10 cellular contexts compared by ENCODE assay signal in the genomic region with DNA sequence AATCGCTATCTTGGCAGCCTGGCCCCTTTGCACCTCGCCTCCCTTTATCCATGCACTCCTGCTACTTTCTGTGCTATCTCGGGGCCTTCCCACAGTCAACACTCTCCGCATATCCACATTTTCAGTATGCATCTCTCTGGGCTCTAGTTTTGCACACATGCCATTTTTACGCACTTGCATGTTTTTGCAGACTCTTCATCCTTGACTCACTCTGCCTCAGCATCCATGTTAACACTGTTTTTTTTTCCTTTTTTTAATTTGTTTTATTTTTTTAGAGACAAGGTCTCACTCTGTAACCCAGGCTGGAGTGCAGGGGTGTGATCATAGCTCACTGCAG. TPM values are rescaled to one million over a fixed set of nuclear protein-coding genes. Genes with fewer than 3 reads are reported as not detected.
DNase-seq lines count a peak whose midpoint lies in the region; ATAC-seq and TF ChIP-seq lines count a peak whose summit lies in the region.
"Had no signal": no experiment of that assay in that cellular context is flagged by ENCODE, and none has a peak within 500 bp of the region (broad histone marks: within the 10 kb centered on the region; RNA-seq: fewer than 3 reads in every experiment).

No MANE protein-coding gene starts in this region.

- peaks cover 3% of the 10 kb centered on the region for H3K4me1 ChIP-seq in BE2C
- H3K4me1 ChIP-seq in Panc1 (ENCODE audit: control insufficient read depth, insufficient read depth, low read length) = no peaks in the 10 kb centered on the region; the same call in 1 of the 2 replicates

- CTCF ChIA-PET in Panc1 (lab: Charles Lee) = no interaction called here

- no peaks in the 10 kb centered on the region for H3K27me3 ChIP-seq in BE2C
- H3K27me3 ChIP-seq in Panc1 (ENCODE audit: control insufficient read depth, insufficient read depth, low read length) = no peaks in the 10 kb centered on the region

- ATAC-seq in Panc1 = no peak
- no peak for ATAC-seq in activated T-cell treated with anti-CD3 and anti-CD28 coated beads, Interleukin-2, amount 50 U/mL, for 4 hours
- ATAC-seq in HG03378 (IDR thresholded peaks at IDR 0.05; ENCODE audit: unreplicated experiment) = no peak

- peaks cover 19% of the 10 kb centered on the region for H3K4me1 Mint-ChIP-seq in activated T-cell treated with anti-CD3 and anti-CD28 coated beads, Interleukin-2, amount 50 U/mL, for 4 hours (ENCODE audit: low read depth)

- no peak for DNase-seq in BE2C
- no peak for DNase-seq in Panc1 (ENCODE audit: low read depth, low spot score)
- DNase-seq in fibroblast of pulmonary artery (ENCODE audit: low read depth) = no peak
- DNase-seq in retinal pigment epithelial cell (ENCODE audit: low read depth) = no peak
- no peak for DNase-seq in DMS53 treated with DMSO at 0.1 percent for 48 hours (lab: John Stamatoyannopoulos, UW; ENCODE audit: unreplicated experiment)
- no peak for DNase-seq in activated T-cell treated with anti-CD3 and anti-CD28 coated beads, Interleukin-2, amount 50 U/mL, for 4 hours
- no peak for DNase-seq in nucleus accumbens (lab: John Stamatoyannopoulos, UW)
- DNase-seq: immature natural killer cell had no signal

- no TSS peak for BruUV-seq in Panc1 (replicated peaks; lab: Mats Ljungman, UMichigan)

- H3K36me3 ChIP-seq in BE2C = no peaks in the 10 kb centered on the region
- no peaks in the 10 kb centered on the region; the same call in 1 of the 2 replicates for H3K36me3 ChIP-seq in Panc1 (ENCODE audit: control insufficient read depth, insufficient read depth, low read length)

- TF ChIP-seq CTCF in BE2C (IDR thresholded peaks at IDR 0.05; ENCODE audit: low read depth, low read length) (no peak), Panc1 (IDR thresholded peaks at IDR 0.05) (no peak), fibroblast of pulmonary artery (IDR thresholded peaks at IDR 0.05; ENCODE audit: low read length, missing control alignments) (no peak), retinal pigment epithelial cell (conservative IDR thresholded peaks at IDR 0.05; ENCODE audit: low read depth, low read length) (no peak)

- no peaks in the 10 kb centered on the region for H3K27me3 Mint-ChIP-seq in activated T-cell treated with anti-CD3 and anti-CD28 coated beads, Interleukin-2, amount 50 U/mL, for 4 hours (ENCODE audit: low read depth)
- H3K27me3 Mint-ChIP-seq: IgD-negative memory B cell had no signal

- no peak overlapping the region for H3K4me3 Mint-ChIP-seq in activated T-cell treated with anti-CD3 and anti-CD28 coated beads, Interleukin-2, amount 50 U/mL, for 4 hours

- H3K4me3 ChIP-seq in BE2C (ENCODE audit: low read depth, low read length) (peak overlapping the region; percentile 43), Panc1 (ENCODE audit: low read depth in 2 of 2, low read length in 2 of 2) (peak overlapping the region; percentile 46 to 66; a peak in 2 of 4 replicates), fibroblast of pulmonary artery (replicated peaks; ENCODE audit: low read depth, low read length) (peak overlapping the region; percentile 17), retinal pigment epithelial cell (ENCODE audit: low read length) (peak overlapping the region; percentile 2)

- in situ Hi-C loops in Panc1 (cut with HindIII; ENCODE audit: low pct_unique_long_range_greater_than_20kb, low sequenced_read_pairs) = no loop called here

- H3K36me3 Mint-ChIP-seq in activated T-cell treated with anti-CD3 and anti-CD28 coated beads, Interleukin-2, amount 50 U/mL, for 4 hours (ENCODE audit: insufficient read depth) = no peaks in the 10 kb centered on the region
- H3K36me3 Mint-ChIP-seq: immature natural killer cell had no signal

- intact Hi-C loops in Panc1 (cut with micrococcal nuclease; ENCODE audit: unreplicated experiment) = no loop called here

- POLR2A ChIA-PET in Panc1 (lab: Charles Lee) = interaction anchor here (0.7 kb wide), 1 partner anchor 9 kb away, joined by 6 read pairs; no protein-coding TSS in a partner anchor

- H3K9me3 ChIP-seq in BE2C (no peaks in the 10 kb centered on the region), Panc1 (ENCODE audit: control insufficient read depth, insufficient read depth, low read depth, low read length) (no peaks in the 10 kb centered on the region)

- no peaks in the 10 kb centered on the region for H3K9me3 Mint-ChIP-seq in activated T-cell treated with anti-CD3 and anti-CD28 coated beads, Interleukin-2, amount 50 U/mL, for 4 hours
- H3K9me3 Mint-ChIP-seq: IgD-negative memory B cell, immature natural killer cell had no signal

- H3K27ac ChIP-seq in Panc1 (ENCODE audit: low read length) = 0 out of 2 replicates have a peak overlapping the region, but pooled peaks have one; percentile 17

RNA-seq across cellular contexts. Expression of gene MAMSTR, which starts 2.5 kb away (rescaled TPM):
- 1.8 TPM for polyA plus RNA-seq in BE2C (2012; ENCODE audit: insufficient read depth, insufficient read length, low read depth)
- total RNA-seq in Panc1 (2021; ENCODE audit: unreplicated experiment) = 3.3 TPM
- polyA plus RNA-seq in Panc1 (2012; ENCODE audit: insufficient read length) = 5.8 TPM
- under 1 TPM; 0.33 to 0.69 (median 0.51) TPM for total RNA-seq in activated T-cell treated with anti-CD3 and anti-CD28 coated beads, Interleukin-2, amount 50 U/mL, for 4 hours

RNA-seq across cellular contexts. Expression of gene FUT2, which starts 21.3 kb away (rescaled TPM):
- 3.1 TPM for polyA plus RNA-seq in BE2C (2012; ENCODE audit: insufficient read depth, insufficient read length, low read depth)
- total RNA-seq in Panc1 (2021; ENCODE audit: unreplicated experiment) = 0.08 TPM
- polyA plus RNA-seq in Panc1 (2012; ENCODE audit: insufficient read length) = 0.82 TPM
- under 1 TPM in 1 of 3 donors, not detected in 2; 0.14 TPM for total RNA-seq in activated T-cell treated with anti-CD3 and anti-CD28 coated beads, Interleukin-2, amount 50 U/mL, for 4 hours
- polyA plus RNA-seq: IgD-negative memory B cell had no signal

RNA-seq across cellular contexts. Expression of gene RASIP1, which starts 23.4 kb away (rescaled TPM):
- 0.82 TPM for polyA plus RNA-seq in BE2C (2012; ENCODE audit: insufficient read depth, insufficient read length, low read depth)
- total RNA-seq in Panc1 (2021; ENCODE audit: unreplicated experiment) = 0.41 TPM
- 0.92 TPM for polyA plus RNA-seq in Panc1 (2012; ENCODE audit: insufficient read length)
- total RNA-seq in activated T-cell treated with anti-CD3 and anti-CD28 coated beads, Interleukin-2, amount 50 U/mL, for 4 hours = under 1 TPM; 0.16 to 0.65 (median 0.18) TPM

RNA-seq across cellular contexts. Expression of gene IZUMO1, which starts 29.7 kb away (rescaled TPM):
- not detected for polyA plus RNA-seq in BE2C (2012; ENCODE audit: insufficient read depth, insufficient read length, low read depth)
- not detected for total RNA-seq in Panc1 (2021; ENCODE audit: unreplicated experiment)
- not detected for polyA plus RNA-seq in Panc1 (2012; ENCODE audit: insufficient read length)
- total RNA-seq in activated T-cell treated with anti-CD3 and anti-CD28 coated beads, Interleukin-2, amount 50 U/mL, for 4 hours = not detected
- polyA plus RNA-seq: IgD-negative memory B cell, immature natural killer cell had no signal

RNA-seq across cellular contexts. Expression of gene FUT1, which starts 35.4 kb away (rescaled TPM):
- 6.3 TPM for polyA plus RNA-seq in BE2C (2012; ENCODE audit: insufficient read depth, insufficient read length, low read depth)
- 0.13 TPM for total RNA-seq in Panc1 (2021; ENCODE audit: unreplicated experiment)
- not detected for polyA plus RNA-seq in Panc1 (2012; ENCODE audit: insufficient read length)
- under 1 TPM; 0.13 to 0.22 (median 0.18) TPM for total RNA-seq in activated T-cell treated with anti-CD3 and anti-CD28 coated beads, Interleukin-2, amount 50 U/mL, for 4 hours
- polyA plus RNA-seq: IgD-negative memory B cell, immature natural killer cell had no signal

Comparison
In these comparisons a context has a peak if more than half of its experiments do, and no peak if none do; other contexts are left out.
1. H3K4me3 ChIP-seq: peak in every context shown above with its lines; median percentile 56 in Panc1; 43 in BE2C; 17 in fibroblast of pulmonary artery; 2 in retinal pigment epithelial cell.